2 cellular contexts compared by ENCODE assay signal in genomic region chr19:9848761-9849160, GRCh38.
TF ChIP-seq lines count a peak whose summit lies in the region.

No MANE protein-coding gene starts in this region.

TF ChIP-seq in H1, 55 proteins besides CTCF, POLR2A, EP300 and RAD21 (continued from another document):
- no peak for TF ChIP-seq ATF2 (IDR thresholded peaks at IDR 0.05; ENCODE audit: low read length)
- 0 out of 2 replicates have a peak, but pooled peaks have one; percentile 3 for TF ChIP-seq POLR2AphosphoS5 (IDR thresholded peaks at IDR 0.05; ENCODE audit: low read depth, low read length)
- TF ChIP-seq CHD2 (IDR thresholded peaks at IDR 0.05; ENCODE audit: low read length) = no peak
- no peak for TF ChIP-seq TCF12 (IDR thresholded peaks at IDR 0.05; ENCODE audit: low read depth, low read length)
- TF ChIP-seq FOSL1 (IDR thresholded peaks at IDR 0.05; ENCODE audit: insufficient read depth, low read depth, low read length) = no peak

TF ChIP-seq in SK-N-SH treated with all-trans-retinoic acid at 6 μM for 48 hours, 23 proteins besides CTCF, POLR2A, EP300 and RAD21 (continued from another document):
- TF ChIP-seq CSRNP3 (CRISPR knock-in tag; IDR thresholded peaks at IDR 0.05) (no peak), ZFP30 (CRISPR knock-in tag; IDR thresholded peaks at IDR 0.05) (no peak), TSHZ2 (CRISPR knock-in tag; IDR thresholded peaks at IDR 0.05) (no peak), PATZ1 (CRISPR knock-in tag; IDR thresholded peaks at IDR 0.05; ENCODE audit: borderline replicate concordance) (no peak), BACH2 (CRISPR knock-in tag; IDR thresholded peaks at IDR 0.05; ENCODE audit: borderline replicate concordance) (no peak), ZFP3 (CRISPR knock-in tag; IDR thresholded peaks at IDR 0.05) (no peak), CSDC2 (CRISPR knock-in tag; IDR thresholded peaks at IDR 0.05) (no peak), SNAI2 (CRISPR knock-in tag; IDR thresholded peaks at IDR 0.05) (no peak)
TF ChIP-seq in SK-N-SH treated with all-trans-retinoic acid at 6 μM for 48 hours: peak in this region for 0.
